In the genomic region with DNA sequence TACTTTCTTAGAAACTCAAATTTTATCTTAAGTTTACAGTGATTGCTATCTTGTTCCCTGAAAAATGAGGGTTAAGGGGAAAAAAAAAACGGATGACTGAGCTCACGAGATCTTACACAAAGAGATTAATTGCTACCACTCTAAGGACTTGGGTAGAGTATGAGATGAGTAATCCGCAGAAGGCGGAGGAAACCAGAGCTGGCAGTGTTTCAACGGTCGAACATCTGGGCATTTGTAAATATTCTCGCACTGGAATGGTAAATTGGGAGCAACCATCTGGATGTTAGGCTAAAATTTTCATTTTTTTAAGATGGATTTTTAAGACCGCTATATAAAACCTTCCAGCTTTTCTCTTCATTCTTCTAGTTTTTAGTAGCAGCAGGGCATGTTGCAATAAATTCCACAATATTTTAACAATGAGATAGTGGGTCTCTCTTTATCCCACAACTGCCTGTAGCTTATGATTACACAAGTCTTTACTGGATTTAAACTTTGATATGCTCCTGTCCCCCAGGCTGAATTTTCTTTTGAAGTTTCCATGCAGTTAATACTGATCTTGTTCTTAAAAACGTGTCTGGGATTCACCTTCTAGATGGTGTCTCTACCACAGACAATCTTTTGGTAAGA, we compare ENCODE assay signal across 15 cellular contexts.
DNase-seq lines count a peak whose midpoint lies in the region; FAIRE-seq lines count a peak whose summit lies in the region.
"Had no signal": no experiment of that assay in that cellular context is flagged by ENCODE, and none has a peak within 500 bp of the region (broad histone marks: within the 10 kb centered on the region; RNA-seq: fewer than 3 reads in every experiment).

No MANE protein-coding gene starts in this region.

- no peaks in the 10 kb centered on the region for H3K79me2 ChIP-seq in trophoblast cell (ENCODE audit: control insufficient read depth, insufficient read depth, low read length, poor library complexity)

- H4K8ac ChIP-seq in trophoblast cell (ENCODE audit: low read depth, low read length) = no peak overlapping the region

- H3K9ac ChIP-seq in trophoblast cell (ENCODE audit: low read length) = no peak overlapping the region

- H3K79me1 ChIP-seq in trophoblast cell (ENCODE audit: low read length) = no peaks in the 10 kb centered on the region

- H3K27me3 ChIP-seq in trophoblast cell (ENCODE audit: insufficient read depth, low read length) = no peaks in the 10 kb centered on the region
- H3K27me3 ChIP-seq: Peyer's patch had no signal

- no peak overlapping the region for H2BK5ac ChIP-seq in trophoblast cell (ENCODE audit: low read depth, low read length, poor library complexity)

- no peak overlapping the region for H4K91ac ChIP-seq in trophoblast cell (ENCODE audit: low read depth, low read length)

- no peak overlapping the region for H3K4ac ChIP-seq in trophoblast cell (ENCODE audit: low read depth, low read length)

- no peak overlapping the region for H3K18ac ChIP-seq in trophoblast cell (ENCODE audit: low read length)

- H3K4me3 ChIP-seq in trophoblast cell (ENCODE audit: low read depth, low read length) = no peak overlapping the region
- H3K4me3 ChIP-seq: Peyer's patch had no signal

- H3K9me3 ChIP-seq in trophoblast cell (ENCODE audit: insufficient read depth, low read depth, low read length) = peaks cover 2% of the 10 kb centered on the region
- H3K9me3 ChIP-seq: Peyer's patch had no signal

- H3K4me1 ChIP-seq in trophoblast cell (ENCODE audit: control insufficient read depth in 1 of 2, insufficient read depth in 2 of 2, low read length in 2 of 2) = no peaks in the 10 kb centered on the region
- H3K4me1 ChIP-seq: Peyer's patch had no signal

- H3K14ac ChIP-seq in trophoblast cell (ENCODE audit: low read length) = no peak overlapping the region

- WGBS in trophoblast cell (ENCODE audit: extremely low coverage, insufficient coverage, insufficient read length) = no CpG with 5 or more reads among the region's 9 CpGs

- H3K36me3 ChIP-seq in trophoblast cell (ENCODE audit: control insufficient read depth in 1 of 2, insufficient read depth in 2 of 2, low read length in 2 of 2) = no peaks in the 10 kb centered on the region
- H3K36me3 ChIP-seq: Peyer's patch had no signal

- H3K27ac ChIP-seq in trophoblast cell (ENCODE audit: low read depth, low read length) = no peak overlapping the region
- H3K27ac ChIP-seq: Peyer's patch had no signal

- H3K4me2 ChIP-seq in trophoblast cell (ENCODE audit: low read length) = no peak overlapping the region

- H2AK5ac ChIP-seq in trophoblast cell (ENCODE audit: low read length) = no peak overlapping the region

- FAIRE-seq in endometrium (lab: Jason Lieb, UNC) = peak; percentile 92

- no peak overlapping the region for H2AFZ ChIP-seq in trophoblast cell (ENCODE audit: insufficient read depth, low read length, poor library complexity)

- no peak overlapping the region for H2BK120ac ChIP-seq in trophoblast cell (ENCODE audit: insufficient read depth, low read length, poor library complexity)

- no peak overlapping the region for H4K12ac ChIP-seq in trophoblast cell (ENCODE audit: low read depth, low read length)

- DNase-seq in COLO829 (ENCODE audit: low spot score) = peak; percentile 71
- DNase-seq in NCI-H1105 treated with DMSO at 0.1 percent for 48 hours (lab: John Stamatoyannopoulos, UW) = peak; percentile 57
- DNase-seq in trophoblast cell = peak; percentile 11 to 49
- no peak for DNase-seq in NCI-H345 treated with DMSO at 0.1 percent for 48 hours (lab: John Stamatoyannopoulos, UW; ENCODE audit: unreplicated experiment)
- no peak for DNase-seq in NCI-H1930 (lab: John Stamatoyannopoulos, UW)
- DNase-seq in RPMI8226 = no peak
- DNase-seq: activated CD8-positive, alpha-beta T cell treated with anti-CD3 and anti-CD28 coated beads, Interleukin-2, amount 10 ng/mL, durations not matched to agents 7 days and 5 days; activated effector memory CD4-positive, alpha-beta T cell treated with Interleukin-2 at 50 U/mL for 16 hours; effector CD8-positive, alpha-beta T cell; naive thymus-derived CD4-positive, alpha-beta T cell; NCI-H446; Peyer's patch; retina; stimulated activated naive CD4-positive, alpha-beta T cell treated with Interleukin-2 at 50 U/mL for 16 hours had no signal

- no peak overlapping the region for H2BK12ac ChIP-seq in trophoblast cell (ENCODE audit: low read length)

- H3K23ac ChIP-seq in trophoblast cell (ENCODE audit: low read length) = no peak overlapping the region

Comparison
In these comparisons a context has a peak if more than half of its experiments do, and no peak if none do; other contexts are left out.
1. DNase-seq: peak in COLO829 (single experiment), NCI-H1105 treated with DMSO at 0.1 percent for 48 hours (single experiment) and trophoblast cell (2 of 2); none in NCI-H345 treated with DMSO at 0.1 percent for 48 hours (single experiment), NCI-H1930 (0 of 2) and RPMI8226 (single experiment).